ENCODE assay signal across 12 cellular contexts in genomic region chr17:78380370-78380769, GRCh38. TPM values are rescaled to one million over a fixed set of nuclear protein-coding genes. Genes with fewer than 3 reads are reported as not detected.
DNase-seq lines count a peak whose midpoint lies in the region; FAIRE-seq and TF ChIP-seq lines count a peak whose summit lies in the region.
"Had no signal": no experiment of that assay in that cellular context is flagged by ENCODE, and none has a peak within 500 bp of the region (broad histone marks: within the 10 kb centered on the region; RNA-seq: fewer than 3 reads in every experiment).

No MANE protein-coding gene starts in this region.

- CTCF ChIA-PET in endothelial cell of umbilical vein (lab: Charles Lee) = interaction anchor here (4.2 kb wide), 1 partner anchor 19 kb away, joined by 23 read pairs; no protein-coding TSS in a partner anchor

- no peak for FAIRE-seq in endothelial cell of umbilical vein (lab: Jason Lieb, UNC)

- H3K9me3 ChIP-seq in GM23248 (ENCODE audit: low read depth) (no peaks in the 10 kb centered on the region), SU-DHL-6 (ENCODE audit: insufficient read depth, low read length) (no peaks in the 10 kb centered on the region), endothelial cell of umbilical vein (replicated peaks; ENCODE audit: control insufficient read depth, insufficient read depth, low read length) (no peaks in the 10 kb centered on the region), prostate gland (no peaks in the 10 kb centered on the region), ascending aorta (no peaks in the 10 kb centered on the region)
- H3K9me3 ChIP-seq: SJCRH30 had no signal

- TF ChIP-seq POLR2A in endothelial cell of umbilical vein (IDR thresholded peaks at IDR 0.05; ENCODE audit: low read depth, low read length) (no peak), prostate gland (IDR thresholded peaks at IDR 0.05) (no peak)

- H3K4me2 ChIP-seq in GM23248 (ENCODE audit: unreplicated experiment) (peak overlapping the region; percentile 80), SU-DHL-6 (ENCODE audit: low read depth, low read length, poor library complexity, severe bottlenecking) (peak overlapping the region; percentile 4), endothelial cell of umbilical vein (ENCODE audit: insufficient read depth, low read length) (peak overlapping the region; percentile 30)

- TSS peak; percentile 2 for BruUV-seq in endothelial cell of umbilical vein (replicated peaks; lab: Mats Ljungman, UMichigan)

- H3K9me2 ChIP-seq in GM23248 (ENCODE audit: insufficient read depth) (no peaks in the 10 kb centered on the region), SU-DHL-6 (replicated peaks; ENCODE audit: insufficient read depth, low read length) (no peaks in the 10 kb centered on the region)

- H3K4me1 ChIP-seq in GM23248 (ENCODE audit: insufficient read depth) (peaks cover 73% of the 10 kb centered on the region), endothelial cell of umbilical vein (ENCODE audit: control insufficient read depth, extremely low read depth, insufficient read depth, low read length) (peaks cover 68% of the 10 kb centered on the region), prostate gland (replicated peaks) (peaks cover 19% of the 10 kb centered on the region), ascending aorta (peaks cover 26 to 37% of the 10 kb centered on the region in 2 donors)

- dilution Hi-C loops in endothelial cell of umbilical vein (cut with MboI; ENCODE audit: extremely low pct_ligation_motif_present, low sequenced_read_pairs) = no loop called here

- H3K27ac ChIP-seq in GM23248 (peak overlapping the region; percentile 99), SU-DHL-6 (ENCODE audit: low read depth, low read length) (no peak overlapping the region), endothelial cell of umbilical vein (ENCODE audit: insufficient read depth, low read depth, low read length) (peak overlapping the region; percentile 91), skin epidermis (peak overlapping the region in 13 of 21 experiments; percentile 36 to 97 (median 77)), prostate gland (no peak overlapping the region), ascending aorta (no peak overlapping the region)
- H3K27ac ChIP-seq: SJCRH30 had no signal

- POLR2A ChIA-PET in endothelial cell of umbilical vein (lab: Charles Lee) = no interaction called here

- in situ Hi-C loops in GM23248 (cut with MboI) = no loop called here

- H2AFZ ChIP-seq in GM23248 (no peak overlapping the region), SU-DHL-6 (ENCODE audit: low read depth, low read length, severe bottlenecking) (no peak overlapping the region), endothelial cell of umbilical vein (ENCODE audit: low read depth, low read length) (no peak overlapping the region)
- H2AFZ ChIP-seq: parathyroid adenoma had no signal

- peak overlapping the region; percentile 99 for H3K9ac ChIP-seq in GM23248
- H3K9ac ChIP-seq in SU-DHL-6 (ENCODE audit: low read length) = no peak overlapping the region
- peak overlapping the region; percentile 25 for H3K9ac ChIP-seq in endothelial cell of umbilical vein (replicated peaks; ENCODE audit: extremely low read depth, insufficient read depth, low read length)
- H3K9ac ChIP-seq: parathyroid adenoma had no signal

- H3K27me3 ChIP-seq in GM23248 (replicated peaks; ENCODE audit: insufficient read depth) = no peaks in the 10 kb centered on the region
- no peaks in the 10 kb centered on the region for H3K27me3 ChIP-seq in SU-DHL-6 (ENCODE audit: low read length)
- H3K27me3 ChIP-seq in endothelial cell of umbilical vein (ENCODE audit: control insufficient read depth in 2 of 2, insufficient read depth in 2 of 2, low read length in 2 of 2) = no peaks in the 10 kb centered on the region
- H3K27me3 ChIP-seq in prostate gland (replicated peaks; ENCODE audit: insufficient read depth) = no peaks in the 10 kb centered on the region
- no peaks in the 10 kb centered on the region for H3K27me3 ChIP-seq in ascending aorta
- H3K27me3 ChIP-seq: SJCRH30 had no signal

- H3K79me2 ChIP-seq in GM23248 (ENCODE audit: insufficient read depth) (peaks cover 60% of the 10 kb centered on the region), SU-DHL-6 (ENCODE audit: insufficient read depth, low read length) (peaks cover 63% of the 10 kb centered on the region), endothelial cell of umbilical vein (ENCODE audit: control insufficient read depth, insufficient read depth, low read length) (peaks cover 46% of the 10 kb centered on the region)

- WGBS in GM23248 (ENCODE audit: low coverage in 1 of 2, low lambda C conversion rate in 2 of 2, missing lambda C conversion rate in 2 of 2), 2 experiments = 86 to 87% methylated on average over 5 of the region's 5 CpGs
- whole genome bisulfite sequencing in prostate gland = 74% methylated on average over 5 of the region's 5 CpGs

- DNase-seq in GM23248 (no peak), endothelial cell of umbilical vein (ENCODE audit: low read depth, low spot score) (no peak), prostate gland (ENCODE audit: low spot score) (no peak), NCI-H526 (lab: John Stamatoyannopoulos, UW) (no peak), mucosa of gallbladder (ENCODE audit: low spot score) (no peak), ascending aorta (ENCODE audit: low spot score in 2 of 2) (no peak)
- DNase-seq: NCI-H524 treated with DMSO at 0.1 percent for 48 hours; SJCRH30; stimulated activated CD4-positive, alpha-beta T cell treated with anti-CD3 and anti-CD28 coated beads, Interleukin-4, amount 100 ng/mL, for 4 hours had no signal

- H3K9me1 ChIP-seq in endothelial cell of umbilical vein (replicated peaks; ENCODE audit: control insufficient read depth, extremely low read depth, insufficient read depth, low read length) = no peaks in the 10 kb centered on the region

- intact Hi-C loops in endothelial cell of umbilical vein (cut with micrococcal nuclease) = no loop called here
- intact Hi-C loops in prostate gland (cut with DNase I) = no loop called here
- intact Hi-C loops in ascending aorta (cut with DNase I) = no loop called here

- no peak for TF ChIP-seq CTCF in SU-DHL-6 (IDR thresholded peaks at IDR 0.05; ENCODE audit: insufficient read depth, low read length, poor library complexity, severe bottlenecking)
- no peak for TF ChIP-seq CTCF in endothelial cell of umbilical vein (IDR thresholded peaks at IDR 0.05; ENCODE audit: extremely low read depth in 1 of 2, insufficient read depth in 1 of 2, low read depth in 1 of 2, low read length in 2 of 2)
- TF ChIP-seq CTCF in prostate gland (IDR thresholded peaks at IDR 0.05) = no peak
- TF ChIP-seq CTCF in ascending aorta (IDR thresholded peaks at IDR 0.05) = no peak

- H3K36me3 ChIP-seq in GM23248 (ENCODE audit: low read depth) (no peaks in the 10 kb centered on the region), SU-DHL-6 (ENCODE audit: low read length) (no peaks in the 10 kb centered on the region), endothelial cell of umbilical vein (ENCODE audit: control insufficient read depth in 2 of 2, extremely low read depth in 1 of 2, insufficient read depth in 2 of 2, low read length in 2 of 2) (no peaks in the 10 kb centered on the region), prostate gland (no peaks in the 10 kb centered on the region), ascending aorta (no peaks in the 10 kb centered on the region)

- H3F3A ChIP-seq in GM23248 (ENCODE audit: insufficient read depth) (peaks cover 82% of the 10 kb centered on the region), SU-DHL-6 (ENCODE audit: insufficient read depth) (no peaks in the 10 kb centered on the region)

- peak overlapping the region; percentile 94; the same call in 1 of the 2 replicates for H3K4me3 ChIP-seq in GM23248
- H3K4me3 ChIP-seq in SU-DHL-6 (ENCODE audit: insufficient read depth, low read length, poor library complexity, severe bottlenecking) = no peak overlapping the region
- no peak overlapping the region for H3K4me3 ChIP-seq in endothelial cell of umbilical vein (replicated peaks in 1 of 3; ENCODE audit: insufficient read depth in 1 of 3, low read depth in 1 of 3, low read length in 3 of 3)
- no peak overlapping the region for H3K4me3 ChIP-seq in skin epidermis
- H3K4me3 ChIP-seq in prostate gland = no peak overlapping the region
- H3K4me3 ChIP-seq in ascending aorta = no peak overlapping the region

- H4K20me1 ChIP-seq in GM23248 (ENCODE audit: insufficient read depth) = no peaks in the 10 kb centered on the region
- H4K20me1 ChIP-seq in SU-DHL-6 (ENCODE audit: low read depth, low read length) = no peaks in the 10 kb centered on the region; the same call in 1 of the 2 replicates
- no peaks in the 10 kb centered on the region for H4K20me1 ChIP-seq in endothelial cell of umbilical vein (replicated peaks; ENCODE audit: control insufficient read depth, extremely low read depth, insufficient read depth, low read length)

RNA-seq across cellular contexts. Expression of gene PGS1, which starts 1.9 kb away (rescaled TPM):
- 31.4 and 32.5 TPM in 2 replicates for total RNA-seq in GM23248 (2014; rRNA removed; shearing (Covaris generic))
- polyA plus RNA-seq in GM23248 (2016; fragmentation: Nextera tagmentation; extraction: Ambion mirVana) (28.6 and 30.2 TPM in 2 replicates), endothelial cell of umbilical vein (48.4 and 50.8 TPM in 2 replicates)
- total RNA-seq in endothelial cell of umbilical vein (55.6 and 66.0 TPM in 2 replicates), prostate gland (10 to 100 TPM; 29.2 to 57.4 TPM), mucosa of gallbladder (40.4 TPM), ascending aorta (41.8 TPM)
- polyA plus RNA-seq in endothelial cell of umbilical vein (2011; cell fraction: cytosol; rRNA removed) = 28.4 and 36.1 TPM in 2 replicates
- 195 and 203 TPM in 2 replicates for polyA plus RNA-seq in endothelial cell of umbilical vein (2011; cell fraction: nucleus; rRNA removed)
- 30.2 and 34.0 TPM in 2 replicates for polyA plus RNA-seq in endothelial cell of umbilical vein (2012)
- polyA minus RNA-seq in endothelial cell of umbilical vein = 62.5 and 77.9 TPM in 2 replicates
- 31.2 TPM for polyA minus RNA-seq in endothelial cell of umbilical vein (2011; cell fraction: cytosol; rRNA and poly(A)+ RNA removed)
- 72.4 and 73.4 TPM in 2 replicates for polyA minus RNA-seq in endothelial cell of umbilical vein (2011; cell fraction: nucleus; rRNA and poly(A)+ RNA removed)

RNA-seq across cellular contexts. Expression of gene SOCS3, which starts 20.5 kb away (rescaled TPM):
- total RNA-seq in GM23248 (2014; rRNA removed; shearing (Covaris generic)) = 47.8 and 50.6 TPM in 2 replicates
- polyA plus RNA-seq in GM23248 (2016; fragmentation: Nextera tagmentation; extraction: Ambion mirVana) (31.2 and 31.5 TPM in 2 replicates), endothelial cell of umbilical vein (6.2 and 6.6 TPM in 2 replicates)
- total RNA-seq in endothelial cell of umbilical vein (13.6 and 14.3 TPM in 2 replicates), prostate gland (10 to 100 TPM; 10.6 to 59.6 TPM), mucosa of gallbladder (11.9 TPM), ascending aorta (620 TPM)
- 5.3 and 7.9 TPM in 2 replicates for polyA plus RNA-seq in endothelial cell of umbilical vein (2011; cell fraction: cytosol; rRNA removed)
- polyA plus RNA-seq in endothelial cell of umbilical vein (2011; cell fraction: nucleus; rRNA removed) = 15.2 and 19.0 TPM in 2 replicates
- polyA plus RNA-seq in endothelial cell of umbilical vein (2012) = 12.2 and 14.3 TPM in 2 replicates
- 7.8 and 10.9 TPM in 2 replicates for polyA minus RNA-seq in endothelial cell of umbilical vein
- 31.0 TPM for polyA minus RNA-seq in endothelial cell of umbilical vein (2011; cell fraction: cytosol; rRNA and poly(A)+ RNA removed)
- polyA minus RNA-seq in endothelial cell of umbilical vein (2011; cell fraction: nucleus; rRNA and poly(A)+ RNA removed) = 7.3 and 17.4 TPM in 2 replicates

Comparison
In these comparisons a context has a peak if more than half of its experiments do, and no peak if none do; other contexts are left out.
1. H3K27ac ChIP-seq: peak in GM23248 (single experiment), endothelial cell of umbilical vein (single experiment) and skin epidermis (13 of 21); none in SU-DHL-6 (single experiment), prostate gland (0 of 2) and ascending aorta (0 of 2).
2. H3K4me2 ChIP-seq: peak in every context shown above with its lines; median percentile 80 in GM23248; 30 in endothelial cell of umbilical vein; 4 in SU-DHL-6.
3. RNA of gene SOCS3, which starts 20.5 kb away (total RNA-seq): 620 TPM in ascending aorta (single experiment); 10.6 to 59.6 TPM in prostate gland, 47.8 to 50.6 TPM in GM23248, 13.6 to 14.3 TPM in endothelial cell of umbilical vein and 11.9 TPM in mucosa of gallbladder (single experiment); every median in the first group is over 10 times any median in the second.